In genomic region chr20:49610701-49611538, GRCh38 we compare ENCODE assay signal across 2 cellular contexts.
TF ChIP-seq lines count a peak whose summit lies in the region.

No MANE protein-coding gene starts in this region.

TF ChIP-seq in A549, 52 proteins besides CTCF, POLR2A, EP300 and RAD21 (continued from another document and continues in another):
- TF ChIP-seq BCL3 (IDR thresholded peaks at IDR 0.05) (0 out of 3 replicates have a peak, but pooled peaks have one; percentile 22), MAZ (IDR thresholded peaks at IDR 0.05; ENCODE audit: borderline replicate concordance, low read depth, low read length) (peak; percentile 42; the same call in 1 of the 2 replicates), NFE2L2 (conservative IDR thresholded peaks at IDR 0.05; ENCODE audit: low read length) (no peak), POLR2AphosphoS2 (conservative IDR thresholded peaks at IDR 0.05; ENCODE audit: low read length) (no peak), MAX (IDR thresholded peaks at IDR 0.05) (peak; percentile 92), RARB (CRISPR knock-in tag; IDR thresholded peaks at IDR 0.05) (no peak; the same call in 1 of the 2 replicates), MAFK (IDR thresholded peaks at IDR 0.05; ENCODE audit: partially characterized antibody) (no peak), EHMT2 (IDR thresholded peaks at IDR 0.05; ENCODE audit: low read depth) (no peak), HOXA7 (CRISPR knock-in tag; IDR thresholded peaks at IDR 0.05) (no peak), HOXB13 (CRISPR knock-in tag; IDR thresholded peaks at IDR 0.05; ENCODE audit: low read depth) (no peak), KDM1A (IDR thresholded peaks at IDR 0.05; ENCODE audit: low read depth) (no peak), CHD4 (IDR thresholded peaks at IDR 0.05; ENCODE audit: borderline replicate concordance) (no peak), ELK1 (IDR thresholded peaks at IDR 0.05; ENCODE audit: low read depth, low read length) (no peak), FOSB (CRISPR knock-in tag; IDR thresholded peaks at IDR 0.05) (no peak), RFX5 (IDR thresholded peaks at IDR 0.05) (no peak), ESRRA (IDR thresholded peaks at IDR 0.05; ENCODE audit: borderline replicate concordance, low read length) (no peak), FOXS1 (CRISPR knock-in tag; IDR thresholded peaks at IDR 0.05) (no peak), ATOH8 (CRISPR knock-in tag; IDR thresholded peaks at IDR 0.05; ENCODE audit: low read depth) (no peak; the same call in 1 of the 2 replicates), NR3C1 (IDR thresholded peaks at IDR 0.05) (no peak), FOSL2 (IDR thresholded peaks at IDR 0.05) (no peak), FOSL2 (CRISPR knock-in tag; IDR thresholded peaks at IDR 0.05) (peak; percentile 49; the same call in 1 of the 2 replicates), JUN (IDR thresholded peaks at IDR 0.05) (peak in 1 of 2 experiments; percentile 67; a peak in 3 of 5 replicates), REST (IDR thresholded peaks at IDR 0.05) (no peak), KDM5A (IDR thresholded peaks at IDR 0.05) (peak; percentile 37; the same call in 1 of the 2 replicates), TP53 (CRISPR knock-in tag; IDR thresholded peaks at IDR 0.05) (no peak), EHF (CRISPR knock-in tag; IDR thresholded peaks at IDR 0.05) (no peak), RCOR1 (IDR thresholded peaks at IDR 0.05; ENCODE audit: low read depth, low read length) (no peak), CHD2 (IDR thresholded peaks at IDR 0.05; ENCODE audit: low read length, partially characterized antibody) (no peak), ZC3H11A (IDR thresholded peaks at IDR 0.05) (no peak), HOXB5 (CRISPR knock-in tag; IDR thresholded peaks at IDR 0.05) (no peak), SMC3 (IDR thresholded peaks at IDR 0.05) (peak; percentile 100), RNF2 (IDR thresholded peaks at IDR 0.05; ENCODE audit: borderline replicate concordance, low read depth) (no peak), CEBPB (IDR thresholded peaks at IDR 0.05) (peak in 1 of 2 experiments; percentile 13; a peak in 1 of 4 replicates), HES2 (IDR thresholded peaks at IDR 0.05) (no peak), JUNB (IDR thresholded peaks at IDR 0.05) (no peak)

TF ChIP-seq in neural cell, 6 proteins besides CTCF, POLR2A, EP300 and RAD21 (continued from another document):
- TF ChIP-seq SMC3 (conservative IDR thresholded peaks at IDR 0.05; ENCODE audit: poor library complexity), result peak; percentile 96
